Comparison of ENCODE assay signal across 9 cellular contexts in genomic region chr7:6502886-6503285, GRCh38. TPM values are rescaled to one million over a fixed set of nuclear protein-coding genes. Genes with fewer than 3 reads are reported as not detected.
DNase-seq lines count a peak whose midpoint lies in the region; ATAC-seq and TF ChIP-seq lines count a peak whose summit lies in the region.
"Had no signal": no experiment of that assay in that cellular context is flagged by ENCODE, and none has a peak within 500 bp of the region (broad histone marks: within the 10 kb centered on the region; RNA-seq: fewer than 3 reads in every experiment).

No MANE protein-coding gene starts in this region.

- H3K27me3 Mint-ChIP-seq in endothelial cell (ENCODE audit: unreplicated experiment): peaks cover 16% of the 10 kb centered on the region

- no peak for ATAC-seq in GM19467 (IDR thresholded peaks at IDR 0.05; ENCODE audit: unreplicated experiment)

- H3K9ac ChIP-seq in ES-I3 (ENCODE audit: low read depth, low read length): peak overlapping the region; percentile 79
- H3K9ac ChIP-seq in NT2/D1 (ENCODE audit: insufficient read length, low read depth): peak overlapping the region; percentile 50

- H3K36me3 Mint-ChIP-seq in endothelial cell (ENCODE audit: low read depth, unreplicated experiment): peaks cover 5% of the 10 kb centered on the region

- H3K27ac ChIP-seq in iPS DF 6.9 (ENCODE audit: low read length): no peak overlapping the region

- DNase-seq in NT2/D1 (ENCODE audit: low read depth, low spot score): no peak
- DNase-seq in iPS DF 6.9 (ENCODE audit: low read depth, low spot score): no peak
- DNase-seq in retina: peak; percentile 25
- no peak for DNase-seq in endothelial cell (ENCODE audit: low spot score)
- no peak for DNase-seq in OCI-M1 (lab: John Stamatoyannopoulos, UW)
- DNase-seq in HuH-7.5 (ENCODE audit: low spot score): no peak

- H3K4me1 ChIP-seq in ES-I3 (ENCODE audit: insufficient read depth, low read length): no peaks in the 10 kb centered on the region; the same call in 1 of the 2 replicates
- peaks cover 19% of the 10 kb centered on the region for H3K4me1 ChIP-seq in NT2/D1 (ENCODE audit: insufficient read depth, insufficient read length)
- peaks cover 5% of the 10 kb centered on the region for H3K4me1 ChIP-seq in iPS DF 6.9 (ENCODE audit: control insufficient read depth, insufficient read depth, low read length)

- no peak overlapping the region for H3K4me3 Mint-ChIP-seq in endothelial cell (ENCODE audit: unreplicated experiment)

- TF ChIP-seq CTCF in endothelial cell (IDR thresholded peaks at IDR 0.05; ENCODE audit: unreplicated experiment): no peak

- peak overlapping the region; percentile 47 for H3K4me3 ChIP-seq in NT2/D1 (ENCODE audit: insufficient read length, low read depth)
- H3K4me3 ChIP-seq in iPS DF 6.9 (ENCODE audit: low read length): peak overlapping the region; percentile 88; the same call in 1 of the 2 replicates

- H3K36me3 ChIP-seq in ES-I3 (ENCODE audit: insufficient read depth, low read length) (no peaks in the 10 kb centered on the region), NT2/D1 (ENCODE audit: insufficient read depth, insufficient read length, low read length) (no peaks in the 10 kb centered on the region), iPS DF 6.9 (ENCODE audit: control insufficient read depth, insufficient read depth, low read length) (no peaks in the 10 kb centered on the region)
- H3K36me3 ChIP-seq: gastroesophageal sphincter had no signal

- no peaks in the 10 kb centered on the region for H3K4me1 Mint-ChIP-seq in endothelial cell (ENCODE audit: unreplicated experiment)

- H3K27me3 ChIP-seq in NT2/D1 (ENCODE audit: insufficient read depth, insufficient read length) (peaks cover 13% of the 10 kb centered on the region), iPS DF 6.9 (ENCODE audit: control insufficient read depth, insufficient read depth, low read length) (no peaks in the 10 kb centered on the region; the same call in 1 of the 2 replicates)

- no peaks in the 10 kb centered on the region for H3K9me3 ChIP-seq in ES-I3 (ENCODE audit: control insufficient read depth, insufficient read depth, low read length)
- no peaks in the 10 kb centered on the region for H3K9me3 ChIP-seq in NT2/D1 (ENCODE audit: insufficient read depth, low read length)
- H3K9me3 ChIP-seq in iPS DF 6.9 (ENCODE audit: control insufficient read depth, insufficient read depth, low read length): no peaks in the 10 kb centered on the region
- H3K9me3 ChIP-seq: gastroesophageal sphincter had no signal

- H3K27ac Mint-ChIP-seq in endothelial cell (ENCODE audit: unreplicated experiment): no peak overlapping the region

- no CpG with 5 or more reads among the region's 13 CpGs for WGBS in iPS DF 6.9 (ENCODE audit: insufficient coverage, insufficient read length)

- no peaks in the 10 kb centered on the region for H3K9me3 Mint-ChIP-seq in endothelial cell (ENCODE audit: unreplicated experiment)

RNA-seq across cellular contexts. Expression of gene KDELR2, which starts 18.9 kb away (rescaled TPM):
- 105 TPM for total RNA-seq in endothelial cell (ENCODE audit: unreplicated experiment)

RNA-seq across cellular contexts. Expression of gene GRID2IP, which starts 48.4 kb away (rescaled TPM):
- 0.08 TPM for total RNA-seq in endothelial cell (ENCODE audit: unreplicated experiment)

RNA-seq across cellular contexts. Expression of gene DAGLB, which starts 55.1 kb away (rescaled TPM):
- total RNA-seq in endothelial cell (ENCODE audit: unreplicated experiment): 27.2 TPM
